ENCODE assay signal across 1 cellular context in the genomic region with DNA sequence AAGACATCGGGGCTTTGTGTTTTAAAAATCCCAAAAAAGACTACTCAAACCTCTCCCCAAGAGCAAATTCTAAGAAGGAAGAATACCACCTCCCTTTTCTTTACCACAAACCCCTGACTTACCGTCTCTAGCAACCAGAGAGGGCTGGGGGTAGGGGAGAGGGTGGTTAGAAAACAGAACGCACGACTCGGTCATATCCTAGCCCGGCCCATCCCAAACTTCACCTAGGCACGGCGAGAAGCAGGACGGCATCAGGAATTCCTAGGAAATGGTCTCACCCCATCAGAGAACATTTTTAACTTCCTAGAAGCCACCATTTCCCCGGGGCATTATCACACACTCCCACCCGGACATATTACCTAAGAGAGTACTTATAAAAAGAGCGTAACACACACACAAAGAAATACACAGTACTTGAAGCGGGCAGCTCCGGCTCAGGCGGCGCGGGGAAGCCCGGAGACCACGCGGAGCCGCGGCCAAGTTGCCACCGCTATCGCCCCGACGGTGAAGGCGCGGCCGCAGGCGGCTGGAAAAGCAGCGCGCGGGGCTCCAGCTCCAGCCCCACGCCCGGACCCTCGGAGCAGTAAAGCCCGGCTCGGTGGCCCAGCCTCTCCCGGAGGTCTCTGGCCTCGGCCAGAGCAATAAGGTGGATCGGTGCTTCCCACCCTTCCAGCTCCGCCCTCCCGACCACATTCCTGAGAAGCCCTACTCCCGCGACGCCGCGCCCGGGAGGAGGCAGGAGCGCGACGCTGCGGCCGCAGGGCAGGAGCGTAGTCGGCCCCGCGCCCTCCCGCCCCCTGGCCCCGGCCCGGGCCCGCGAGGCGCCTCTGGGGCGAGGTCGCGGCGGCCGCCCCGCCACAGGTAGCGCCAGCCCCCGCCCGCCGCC.
TF ChIP-seq lines count a peak whose summit lies in the region.

No MANE protein-coding gene starts in this region.

TF ChIP-seq in K562, 482 proteins besides CTCF, POLR2A, EP300 and RAD21 (continued from another document and continues in another):
- TF ChIP-seq, protein P1, sequence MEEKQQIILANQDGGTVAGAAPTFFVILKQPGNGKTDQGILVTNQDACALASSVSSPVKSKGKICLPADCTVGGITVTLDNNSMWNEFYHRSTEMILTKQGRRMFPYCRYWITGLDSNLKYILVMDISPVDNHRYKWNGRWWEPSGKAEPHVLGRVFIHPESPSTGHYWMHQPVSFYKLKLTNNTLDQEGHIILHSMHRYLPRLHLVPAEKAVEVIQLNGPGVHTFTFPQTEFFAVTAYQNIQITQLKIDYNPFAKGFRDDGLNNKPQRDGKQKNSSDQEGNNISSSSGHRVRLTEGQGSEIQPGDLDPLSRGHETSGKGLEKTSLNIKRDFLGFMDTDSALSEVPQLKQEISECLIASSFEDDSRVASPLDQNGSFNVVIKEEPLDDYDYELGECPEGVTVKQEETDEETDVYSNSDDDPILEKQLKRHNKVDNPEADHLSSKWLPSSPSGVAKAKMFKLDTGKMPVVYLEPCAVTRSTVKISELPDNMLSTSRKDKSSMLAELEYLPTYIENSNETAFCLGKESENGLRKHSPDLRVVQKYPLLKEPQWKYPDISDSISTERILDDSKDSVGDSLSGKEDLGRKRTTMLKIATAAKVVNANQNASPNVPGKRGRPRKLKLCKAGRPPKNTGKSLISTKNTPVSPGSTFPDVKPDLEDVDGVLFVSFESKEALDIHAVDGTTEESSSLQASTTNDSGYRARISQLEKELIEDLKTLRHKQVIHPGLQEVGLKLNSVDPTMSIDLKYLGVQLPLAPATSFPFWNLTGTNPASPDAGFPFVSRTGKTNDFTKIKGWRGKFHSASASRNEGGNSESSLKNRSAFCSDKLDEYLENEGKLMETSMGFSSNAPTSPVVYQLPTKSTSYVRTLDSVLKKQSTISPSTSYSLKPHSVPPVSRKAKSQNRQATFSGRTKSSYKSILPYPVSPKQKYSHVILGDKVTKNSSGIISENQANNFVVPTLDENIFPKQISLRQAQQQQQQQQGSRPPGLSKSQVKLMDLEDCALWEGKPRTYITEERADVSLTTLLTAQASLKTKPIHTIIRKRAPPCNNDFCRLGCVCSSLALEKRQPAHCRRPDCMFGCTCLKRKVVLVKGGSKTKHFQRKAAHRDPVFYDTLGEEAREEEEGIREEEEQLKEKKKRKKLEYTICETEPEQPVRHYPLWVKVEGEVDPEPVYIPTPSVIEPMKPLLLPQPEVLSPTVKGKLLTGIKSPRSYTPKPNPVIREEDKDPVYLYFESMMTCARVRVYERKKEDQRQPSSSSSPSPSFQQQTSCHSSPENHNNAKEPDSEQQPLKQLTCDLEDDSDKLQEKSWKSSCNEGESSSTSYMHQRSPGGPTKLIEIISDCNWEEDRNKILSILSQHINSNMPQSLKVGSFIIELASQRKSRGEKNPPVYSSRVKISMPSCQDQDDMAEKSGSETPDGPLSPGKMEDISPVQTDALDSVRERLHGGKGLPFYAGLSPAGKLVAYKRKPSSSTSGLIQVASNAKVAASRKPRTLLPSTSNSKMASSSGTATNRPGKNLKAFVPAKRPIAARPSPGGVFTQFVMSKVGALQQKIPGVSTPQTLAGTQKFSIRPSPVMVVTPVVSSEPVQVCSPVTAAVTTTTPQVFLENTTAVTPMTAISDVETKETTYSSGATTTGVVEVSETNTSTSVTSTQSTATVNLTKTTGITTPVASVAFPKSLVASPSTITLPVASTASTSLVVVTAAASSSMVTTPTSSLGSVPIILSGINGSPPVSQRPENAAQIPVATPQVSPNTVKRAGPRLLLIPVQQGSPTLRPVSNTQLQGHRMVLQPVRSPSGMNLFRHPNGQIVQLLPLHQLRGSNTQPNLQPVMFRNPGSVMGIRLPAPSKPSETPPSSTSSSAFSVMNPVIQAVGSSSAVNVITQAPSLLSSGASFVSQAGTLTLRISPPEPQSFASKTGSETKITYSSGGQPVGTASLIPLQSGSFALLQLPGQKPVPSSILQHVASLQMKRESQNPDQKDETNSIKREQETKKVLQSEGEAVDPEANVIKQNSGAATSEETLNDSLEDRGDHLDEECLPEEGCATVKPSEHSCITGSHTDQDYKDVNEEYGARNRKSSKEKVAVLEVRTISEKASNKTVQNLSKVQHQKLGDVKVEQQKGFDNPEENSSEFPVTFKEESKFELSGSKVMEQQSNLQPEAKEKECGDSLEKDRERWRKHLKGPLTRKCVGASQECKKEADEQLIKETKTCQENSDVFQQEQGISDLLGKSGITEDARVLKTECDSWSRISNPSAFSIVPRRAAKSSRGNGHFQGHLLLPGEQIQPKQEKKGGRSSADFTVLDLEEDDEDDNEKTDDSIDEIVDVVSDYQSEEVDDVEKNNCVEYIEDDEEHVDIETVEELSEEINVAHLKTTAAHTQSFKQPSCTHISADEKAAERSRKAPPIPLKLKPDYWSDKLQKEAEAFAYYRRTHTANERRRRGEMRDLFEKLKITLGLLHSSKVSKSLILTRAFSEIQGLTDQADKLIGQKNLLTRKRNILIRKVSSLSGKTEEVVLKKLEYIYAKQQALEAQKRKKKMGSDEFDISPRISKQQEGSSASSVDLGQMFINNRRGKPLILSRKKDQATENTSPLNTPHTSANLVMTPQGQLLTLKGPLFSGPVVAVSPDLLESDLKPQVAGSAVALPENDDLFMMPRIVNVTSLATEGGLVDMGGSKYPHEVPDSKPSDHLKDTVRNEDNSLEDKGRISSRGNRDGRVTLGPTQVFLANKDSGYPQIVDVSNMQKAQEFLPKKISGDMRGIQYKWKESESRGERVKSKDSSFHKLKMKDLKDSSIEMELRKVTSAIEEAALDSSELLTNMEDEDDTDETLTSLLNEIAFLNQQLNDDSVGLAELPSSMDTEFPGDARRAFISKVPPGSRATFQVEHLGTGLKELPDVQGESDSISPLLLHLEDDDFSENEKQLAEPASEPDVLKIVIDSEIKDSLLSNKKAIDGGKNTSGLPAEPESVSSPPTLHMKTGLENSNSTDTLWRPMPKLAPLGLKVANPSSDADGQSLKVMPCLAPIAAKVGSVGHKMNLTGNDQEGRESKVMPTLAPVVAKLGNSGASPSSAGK (IDR thresholded peaks at IDR 0.05): peak; percentile 57
- TF ChIP-seq CXXC5 (CRISPR knock-in tag; IDR thresholded peaks at IDR 0.05) (peak; percentile 21; the same call in 1 of the 2 replicates), CBX5 (IDR thresholded peaks at IDR 0.05; ENCODE audit: borderline replicate concordance, low read depth) (no peak), MYBL2 (IDR thresholded peaks at IDR 0.05; ENCODE audit: low read depth) (no peak), MYBL2 (CRISPR knock-in tag; IDR thresholded peaks at IDR 0.05; ENCODE audit: borderline replicate concordance) (no peak), KLF10 (CRISPR knock-in tag; IDR thresholded peaks at IDR 0.05) (no peak), POLR2H (tag; IDR thresholded peaks at IDR 0.05; ENCODE audit: low read depth) (no peak), ZNF764 (CRISPR knock-in tag; IDR thresholded peaks at IDR 0.05; ENCODE audit: low read depth) (no peak), EGR1 (conservative IDR thresholded peaks at IDR 0.05) (no peak), CHD1 (IDR thresholded peaks at IDR 0.05; ENCODE audit: low read length) (peak; percentile 15), ARID1B (IDR thresholded peaks at IDR 0.05) (0 out of 2 replicates have a peak, but pooled peaks have one; percentile 17), MAFG (tag; conservative IDR thresholded peaks at IDR 0.05) (no peak), HSF4 (CRISPR knock-in tag; IDR thresholded peaks at IDR 0.05; ENCODE audit: borderline replicate concordance) (no peak), SUPT5H (IDR thresholded peaks at IDR 0.05) (0 out of 2 replicates have a peak, but pooled peaks have one; percentile 27), RBM39 (optimal IDR thresholded peaks at IDR 0.05; ENCODE audit: low read depth, low read length) (no peak), NFIX (CRISPR knock-in tag; IDR thresholded peaks at IDR 0.05; ENCODE audit: low read depth) (no peak)
- TF ChIP-seq, protein P2, sequence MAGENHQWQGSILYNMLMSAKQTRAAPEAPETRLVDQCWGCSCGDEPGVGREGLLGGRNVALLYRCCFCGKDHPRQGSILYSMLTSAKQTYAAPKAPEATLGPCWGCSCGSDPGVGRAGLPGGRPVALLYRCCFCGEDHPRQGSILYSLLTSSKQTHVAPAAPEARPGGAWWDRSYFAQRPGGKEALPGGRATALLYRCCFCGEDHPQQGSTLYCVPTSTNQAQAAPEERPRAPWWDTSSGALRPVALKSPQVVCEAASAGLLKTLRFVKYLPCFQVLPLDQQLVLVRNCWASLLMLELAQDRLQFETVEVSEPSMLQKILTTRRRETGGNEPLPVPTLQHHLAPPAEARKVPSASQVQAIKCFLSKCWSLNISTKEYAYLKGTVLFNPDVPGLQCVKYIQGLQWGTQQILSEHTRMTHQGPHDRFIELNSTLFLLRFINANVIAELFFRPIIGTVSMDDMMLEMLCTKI (IDR thresholded peaks at IDR 0.05; ENCODE audit: partially characterized antibody): no peak
- TF ChIP-seq, protein P3, sequence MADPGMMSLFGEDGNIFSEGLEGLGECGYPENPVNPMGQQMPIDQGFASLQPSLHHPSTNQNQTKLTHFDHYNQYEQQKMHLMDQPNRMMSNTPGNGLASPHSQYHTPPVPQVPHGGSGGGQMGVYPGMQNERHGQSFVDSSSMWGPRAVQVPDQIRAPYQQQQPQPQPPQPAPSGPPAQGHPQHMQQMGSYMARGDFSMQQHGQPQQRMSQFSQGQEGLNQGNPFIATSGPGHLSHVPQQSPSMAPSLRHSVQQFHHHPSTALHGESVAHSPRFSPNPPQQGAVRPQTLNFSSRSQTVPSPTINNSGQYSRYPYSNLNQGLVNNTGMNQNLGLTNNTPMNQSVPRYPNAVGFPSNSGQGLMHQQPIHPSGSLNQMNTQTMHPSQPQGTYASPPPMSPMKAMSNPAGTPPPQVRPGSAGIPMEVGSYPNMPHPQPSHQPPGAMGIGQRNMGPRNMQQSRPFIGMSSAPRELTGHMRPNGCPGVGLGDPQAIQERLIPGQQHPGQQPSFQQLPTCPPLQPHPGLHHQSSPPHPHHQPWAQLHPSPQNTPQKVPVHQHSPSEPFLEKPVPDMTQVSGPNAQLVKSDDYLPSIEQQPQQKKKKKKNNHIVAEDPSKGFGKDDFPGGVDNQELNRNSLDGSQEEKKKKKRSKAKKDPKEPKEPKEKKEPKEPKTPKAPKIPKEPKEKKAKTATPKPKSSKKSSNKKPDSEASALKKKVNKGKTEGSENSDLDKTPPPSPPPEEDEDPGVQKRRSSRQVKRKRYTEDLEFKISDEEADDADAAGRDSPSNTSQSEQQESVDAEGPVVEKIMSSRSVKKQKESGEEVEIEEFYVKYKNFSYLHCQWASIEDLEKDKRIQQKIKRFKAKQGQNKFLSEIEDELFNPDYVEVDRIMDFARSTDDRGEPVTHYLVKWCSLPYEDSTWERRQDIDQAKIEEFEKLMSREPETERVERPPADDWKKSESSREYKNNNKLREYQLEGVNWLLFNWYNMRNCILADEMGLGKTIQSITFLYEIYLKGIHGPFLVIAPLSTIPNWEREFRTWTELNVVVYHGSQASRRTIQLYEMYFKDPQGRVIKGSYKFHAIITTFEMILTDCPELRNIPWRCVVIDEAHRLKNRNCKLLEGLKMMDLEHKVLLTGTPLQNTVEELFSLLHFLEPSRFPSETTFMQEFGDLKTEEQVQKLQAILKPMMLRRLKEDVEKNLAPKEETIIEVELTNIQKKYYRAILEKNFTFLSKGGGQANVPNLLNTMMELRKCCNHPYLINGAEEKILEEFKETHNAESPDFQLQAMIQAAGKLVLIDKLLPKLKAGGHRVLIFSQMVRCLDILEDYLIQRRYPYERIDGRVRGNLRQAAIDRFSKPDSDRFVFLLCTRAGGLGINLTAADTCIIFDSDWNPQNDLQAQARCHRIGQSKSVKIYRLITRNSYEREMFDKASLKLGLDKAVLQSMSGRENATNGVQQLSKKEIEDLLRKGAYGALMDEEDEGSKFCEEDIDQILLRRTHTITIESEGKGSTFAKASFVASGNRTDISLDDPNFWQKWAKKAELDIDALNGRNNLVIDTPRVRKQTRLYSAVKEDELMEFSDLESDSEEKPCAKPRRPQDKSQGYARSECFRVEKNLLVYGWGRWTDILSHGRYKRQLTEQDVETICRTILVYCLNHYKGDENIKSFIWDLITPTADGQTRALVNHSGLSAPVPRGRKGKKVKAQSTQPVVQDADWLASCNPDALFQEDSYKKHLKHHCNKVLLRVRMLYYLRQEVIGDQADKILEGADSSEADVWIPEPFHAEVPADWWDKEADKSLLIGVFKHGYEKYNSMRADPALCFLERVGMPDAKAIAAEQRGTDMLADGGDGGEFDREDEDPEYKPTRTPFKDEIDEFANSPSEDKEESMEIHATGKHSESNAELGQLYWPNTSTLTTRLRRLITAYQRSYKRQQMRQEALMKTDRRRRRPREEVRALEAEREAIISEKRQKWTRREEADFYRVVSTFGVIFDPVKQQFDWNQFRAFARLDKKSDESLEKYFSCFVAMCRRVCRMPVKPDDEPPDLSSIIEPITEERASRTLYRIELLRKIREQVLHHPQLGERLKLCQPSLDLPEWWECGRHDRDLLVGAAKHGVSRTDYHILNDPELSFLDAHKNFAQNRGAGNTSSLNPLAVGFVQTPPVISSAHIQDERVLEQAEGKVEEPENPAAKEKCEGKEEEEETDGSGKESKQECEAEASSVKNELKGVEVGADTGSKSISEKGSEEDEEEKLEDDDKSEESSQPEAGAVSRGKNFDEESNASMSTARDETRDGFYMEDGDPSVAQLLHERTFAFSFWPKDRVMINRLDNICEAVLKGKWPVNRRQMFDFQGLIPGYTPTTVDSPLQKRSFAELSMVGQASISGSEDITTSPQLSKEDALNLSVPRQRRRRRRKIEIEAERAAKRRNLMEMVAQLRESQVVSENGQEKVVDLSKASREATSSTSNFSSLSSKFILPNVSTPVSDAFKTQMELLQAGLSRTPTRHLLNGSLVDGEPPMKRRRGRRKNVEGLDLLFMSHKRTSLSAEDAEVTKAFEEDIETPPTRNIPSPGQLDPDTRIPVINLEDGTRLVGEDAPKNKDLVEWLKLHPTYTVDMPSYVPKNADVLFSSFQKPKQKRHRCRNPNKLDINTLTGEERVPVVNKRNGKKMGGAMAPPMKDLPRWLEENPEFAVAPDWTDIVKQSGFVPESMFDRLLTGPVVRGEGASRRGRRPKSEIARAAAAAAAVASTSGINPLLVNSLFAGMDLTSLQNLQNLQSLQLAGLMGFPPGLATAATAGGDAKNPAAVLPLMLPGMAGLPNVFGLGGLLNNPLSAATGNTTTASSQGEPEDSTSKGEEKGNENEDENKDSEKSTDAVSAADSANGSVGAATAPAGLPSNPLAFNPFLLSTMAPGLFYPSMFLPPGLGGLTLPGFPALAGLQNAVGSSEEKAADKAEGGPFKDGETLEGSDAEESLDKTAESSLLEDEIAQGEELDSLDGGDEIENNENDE (IDR thresholded peaks at IDR 0.05; ENCODE audit: low read depth, low read length): no peak
- TF ChIP-seq, protein P4, sequence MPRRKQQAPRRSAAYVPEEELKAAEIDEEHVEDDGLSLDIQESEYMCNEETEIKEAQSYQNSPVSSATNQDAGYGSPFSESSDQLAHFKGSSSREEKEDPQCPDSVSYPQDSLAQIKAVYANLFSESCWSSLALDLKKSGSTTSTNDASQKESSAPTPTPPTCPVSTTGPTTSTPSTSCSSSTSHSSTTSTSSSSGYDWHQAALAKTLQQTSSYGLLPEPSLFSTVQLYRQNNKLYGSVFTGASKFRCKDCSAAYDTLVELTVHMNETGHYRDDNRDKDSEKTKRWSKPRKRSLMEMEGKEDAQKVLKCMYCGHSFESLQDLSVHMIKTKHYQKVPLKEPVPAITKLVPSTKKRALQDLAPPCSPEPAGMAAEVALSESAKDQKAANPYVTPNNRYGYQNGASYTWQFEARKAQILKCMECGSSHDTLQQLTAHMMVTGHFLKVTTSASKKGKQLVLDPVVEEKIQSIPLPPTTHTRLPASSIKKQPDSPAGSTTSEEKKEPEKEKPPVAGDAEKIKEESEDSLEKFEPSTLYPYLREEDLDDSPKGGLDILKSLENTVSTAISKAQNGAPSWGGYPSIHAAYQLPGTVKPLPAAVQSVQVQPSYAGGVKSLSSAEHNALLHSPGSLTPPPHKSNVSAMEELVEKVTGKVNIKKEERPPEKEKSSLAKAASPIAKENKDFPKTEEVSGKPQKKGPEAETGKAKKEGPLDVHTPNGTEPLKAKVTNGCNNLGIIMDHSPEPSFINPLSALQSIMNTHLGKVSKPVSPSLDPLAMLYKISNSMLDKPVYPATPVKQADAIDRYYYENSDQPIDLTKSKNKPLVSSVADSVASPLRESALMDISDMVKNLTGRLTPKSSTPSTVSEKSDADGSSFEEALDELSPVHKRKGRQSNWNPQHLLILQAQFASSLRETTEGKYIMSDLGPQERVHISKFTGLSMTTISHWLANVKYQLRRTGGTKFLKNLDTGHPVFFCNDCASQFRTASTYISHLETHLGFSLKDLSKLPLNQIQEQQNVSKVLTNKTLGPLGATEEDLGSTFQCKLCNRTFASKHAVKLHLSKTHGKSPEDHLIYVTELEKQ (CRISPR knock-in tag; IDR thresholded peaks at IDR 0.05): no peak
